In the genomic region with DNA sequence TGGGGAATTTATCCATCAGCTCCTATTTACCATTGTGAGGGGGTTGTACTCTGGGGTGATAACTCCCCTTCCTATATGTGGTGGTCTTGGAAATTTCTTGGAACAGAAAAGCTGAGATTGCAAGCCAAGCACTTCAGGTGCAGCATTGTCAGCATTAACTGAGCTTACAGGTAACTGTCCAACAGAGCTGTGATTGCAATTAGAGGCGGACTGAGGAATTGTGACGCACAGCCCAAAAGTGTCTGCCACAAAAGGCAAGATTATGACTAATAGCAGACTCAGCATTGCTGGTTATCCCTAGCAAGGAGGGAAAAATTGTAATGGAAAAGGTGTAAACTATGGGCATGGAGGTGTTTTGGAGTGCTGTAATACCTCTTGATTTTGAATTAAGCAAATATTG, we compare ENCODE assay signal across 20 cellular contexts.
"Had no signal": no experiment of that assay in that cellular context is flagged by ENCODE, and none has a peak within 500 bp of the region (broad histone marks: within the 10 kb centered on the region; RNA-seq: fewer than 3 reads in every experiment).

No MANE protein-coding gene starts in this region.

- DNase-seq: activated CD4-positive, alpha-beta memory T cell treated with anti-CD3 and anti-CD28 coated beads for 36 hours; activated CD4-positive, alpha-beta T cell treated with anti-CD3 and anti-CD28 coated beads for 4 hours; body of pancreas; central memory CD4-positive, alpha-beta T cell; colonic mucosa; heart right ventricle; kidney glomerular epithelial cell; left ventricle myocardium superior; mucosa of descending colon; naive B cell; stimulated activated CD4-positive, alpha-beta T cell treated with anti-CD3 and anti-CD28 coated beads, Interleukin-15, amount 100 ng/mL, for 24 hours; stimulated activated CD4-positive, alpha-beta T cell treated with anti-CD3 and anti-CD28 coated beads, Interleukin-4, amount 100 ng/mL, for 1 hour; stimulated activated naive CD8-positive, alpha-beta T cell treated with anti-CD3 and anti-CD28 coated beads, Interleukin-15, amount 100 ng/mL, for 72 hours; trophoblast cell had no signal

- H3K27ac ChIP-seq: body of pancreas, colonic mucosa, esophagus muscularis mucosa, heart right ventricle, prostate gland, right atrium auricular region, suprapubic skin, vagina had no signal

- H3K4me3 ChIP-seq: body of pancreas, colonic mucosa, esophagus muscularis mucosa, heart right ventricle, mucosa of descending colon, prostate gland, right atrium auricular region, skin epidermis, suprapubic skin, vagina had no signal

- ATAC-seq: body of pancreas; heart right ventricle; left ventricle myocardium superior; mucosa of descending colon; stimulated activated naive CD8-positive, alpha-beta T cell treated with anti-CD3 and anti-CD28 coated beads, Interleukin-15, amount 100 ng/mL, for 72 hours had no signal

- H3K36me3 ChIP-seq: colonic mucosa, esophagus muscularis mucosa, heart right ventricle, prostate gland, right atrium auricular region, suprapubic skin, vagina had no signal

- H3K27me3 ChIP-seq: body of pancreas, colonic mucosa, esophagus muscularis mucosa, heart right ventricle, right atrium auricular region, suprapubic skin, vagina had no signal

- H3K9me3 ChIP-seq: body of pancreas, colonic mucosa, esophagus muscularis mucosa, mucosa of descending colon, prostate gland, right atrium auricular region, suprapubic skin, vagina had no signal

- H3K4me1 ChIP-seq: body of pancreas, colonic mucosa, prostate gland, right atrium auricular region had no signal
